ENCODE assay signal across 1 cellular context in genomic region chr13:29858667-29859066, GRCh38.
TF ChIP-seq lines count a peak whose summit lies in the region.

No MANE protein-coding gene starts in this region.

TF ChIP-seq in IMR-90, 13 proteins besides CTCF, POLR2A, EP300 and RAD21:
- TF ChIP-seq CEBPB (IDR thresholded peaks at IDR 0.05; ENCODE audit: low read depth, low read length) (no peak), SMC3 (IDR thresholded peaks at IDR 0.05; ENCODE audit: low read depth, low read length) (no peak), ELK1 (IDR thresholded peaks at IDR 0.05; ENCODE audit: borderline replicate concordance, low read depth, low read length) (no peak), NFE2L2 (IDR thresholded peaks at IDR 0.05; ENCODE audit: low read depth, low read length) (no peak), USF2 (IDR thresholded peaks at IDR 0.05; ENCODE audit: low read depth, low read length) (no peak), BHLHE40 (IDR thresholded peaks at IDR 0.05; ENCODE audit: low read depth, low read length) (no peak)
